16 cellular contexts compared by ENCODE assay signal in genomic region chr12:3295648-3296408, GRCh38.
DNase-seq lines count a peak whose midpoint lies in the region; ATAC-seq and TF ChIP-seq lines count a peak whose summit lies in the region.
"Had no signal": no experiment of that assay in that cellular context is flagged by ENCODE, and none has a peak within 500 bp of the region (broad histone marks: within the 10 kb centered on the region; RNA-seq: fewer than 3 reads in every experiment).

No MANE protein-coding gene starts in this region.

- peak overlapping the region; percentile 19 for H2AK5ac ChIP-seq in neuronal stem cell (ENCODE audit: low read depth, low read length)

- no peak overlapping the region for H3K23ac ChIP-seq in neuronal stem cell (ENCODE audit: low read depth, low read length, poor library complexity)

- H3K27me3 ChIP-seq in WERI-Rb-1 (ENCODE audit: insufficient read depth, low read depth, severe bottlenecking) (no peaks in the 10 kb centered on the region), neuronal stem cell (ENCODE audit: control insufficient read depth in 3 of 3, insufficient read depth in 3 of 3, low read depth in 1 of 3, low read length in 3 of 3) (peaks cover 0 to 36% (median 2%) of the 10 kb centered on the region in 3 experiments)
- H3K27me3 ChIP-seq: thyroid gland had no signal

- peak; percentile 53 for DNase-seq in AG20443 (ENCODE audit: low spot score)
- DNase-seq in WERI-Rb-1: peak; percentile 61
- DNase-seq in fibroblast of the aortic adventitia (ENCODE audit: low read depth): peak; percentile 82
- no peak for DNase-seq in neuronal stem cell (ENCODE audit: low spot score)
- no peak for DNase-seq in KG1 (lab: John Stamatoyannopoulos, UW)
- no peak for DNase-seq in stimulated activated CD4-positive, alpha-beta T cell treated with anti-CD3 and anti-CD28 coated beads, Interleukin-15, amount 100 ng/mL, for 24 hours
- no peak for DNase-seq in activated CD4-positive, alpha-beta T cell treated with anti-CD3 and anti-CD28 coated beads, Interleukin-2, amount 50 U/mL, for 1 hour
- DNase-seq: activated naive CD4-positive, alpha-beta T cell treated with Interleukin-2 at 50 U/mL for 16 hours; NCI-H2081 treated with DMSO at 0.1 percent for 48 hours; NCI-H748 treated with DMSO at 0.1 percent for 48 hours; RPMI8226; T-cell had no signal

- no peak overlapping the region for H2BK15ac ChIP-seq in neuronal stem cell (ENCODE audit: low read length)

- H3K4me3 ChIP-seq in WERI-Rb-1 (ENCODE audit: low read depth, low read length) (no peak overlapping the region), fibroblast of the aortic adventitia (ENCODE audit: low read depth, low read length) (no peak overlapping the region), neuronal stem cell (ENCODE audit: low read length in 2 of 2) (no peak overlapping the region)
- H3K4me3 ChIP-seq: cardiac muscle cell, thyroid gland had no signal

- H3K18ac ChIP-seq in neuronal stem cell (ENCODE audit: low read length): peak overlapping the region; percentile 44

- H2AFZ ChIP-seq in neuronal stem cell (ENCODE audit: low read length): no peak overlapping the region
- H2AFZ ChIP-seq: parathyroid adenoma had no signal

- peak overlapping the region; percentile 49 for H3K27ac ChIP-seq in WERI-Rb-1
- H3K27ac ChIP-seq in neuronal stem cell (replicated peaks; ENCODE audit: low read length): no peak overlapping the region
- H3K27ac ChIP-seq: cardiac muscle cell, parathyroid adenoma, thyroid gland had no signal

- peak overlapping the region; percentile 31 for H2BK12ac ChIP-seq in neuronal stem cell (ENCODE audit: low read length)

- no peak overlapping the region for H3K4ac ChIP-seq in neuronal stem cell (ENCODE audit: low read length)

- H4K91ac ChIP-seq in neuronal stem cell (ENCODE audit: low read depth, low read length, poor library complexity): no peak overlapping the region

- no peaks in the 10 kb centered on the region for H3K9me3 ChIP-seq in WERI-Rb-1 (ENCODE audit: severe bottlenecking)
- no peaks in the 10 kb centered on the region for H3K9me3 ChIP-seq in neuronal stem cell (replicated peaks in 1 of 2; ENCODE audit: control insufficient read depth in 2 of 2, insufficient read depth in 1 of 2, low read depth in 1 of 2, low read length in 2 of 2)
- H3K9me3 ChIP-seq: thyroid gland had no signal

- H3K14ac ChIP-seq in neuronal stem cell (ENCODE audit: low read length): no peak overlapping the region

- H4K8ac ChIP-seq in neuronal stem cell (ENCODE audit: low read depth, low read length): no peak overlapping the region

- H3K4me1 ChIP-seq in neuronal stem cell (ENCODE audit: control insufficient read depth in 2 of 2, insufficient read depth in 1 of 2, low read depth in 1 of 2, low read length in 2 of 2): peaks cover 7 to 11% of the 10 kb centered on the region in 2 donors

- peak overlapping the region; percentile 50 for H3K9ac ChIP-seq in neuronal stem cell (ENCODE audit: low read depth, low read length, poor library complexity)
- H3K9ac ChIP-seq: parathyroid adenoma had no signal

- no CpG with 5 or more reads among the region's 16 CpGs for WGBS in neuronal stem cell (ENCODE audit: extremely low coverage in 2 of 2, insufficient read length in 2 of 2, insufficient replicate concordance in 1 of 2), 2 donors

- H3K79me1 ChIP-seq in neuronal stem cell (ENCODE audit: low read depth, low read length): peaks cover 4% of the 10 kb centered on the region

- TF ChIP-seq CTCF in WERI-Rb-1 (IDR thresholded peaks at IDR 0.05; ENCODE audit: low read depth, low read length) (no peak), fibroblast of the aortic adventitia (IDR thresholded peaks at IDR 0.05; ENCODE audit: insufficient read depth, low read length) (no peak)

- H3K4me2 ChIP-seq in neuronal stem cell (ENCODE audit: insufficient read depth, low read length, poor library complexity, severe bottlenecking): no peak overlapping the region

- no peak for ATAC-seq in GM21447 (IDR thresholded peaks at IDR 0.05; ENCODE audit: unreplicated experiment)
- ATAC-seq: T-cell had no signal

- no peak overlapping the region for H2BK5ac ChIP-seq in neuronal stem cell (ENCODE audit: low read length)

- H2BK120ac ChIP-seq in neuronal stem cell (ENCODE audit: low read depth, low read length): no peak overlapping the region

- H3K36me3 ChIP-seq in WERI-Rb-1: peaks cover 11% of the 10 kb centered on the region
- no peaks in the 10 kb centered on the region for H3K36me3 ChIP-seq in neuronal stem cell (replicated peaks in 1 of 2; ENCODE audit: control insufficient read depth in 2 of 2, insufficient read depth in 2 of 2, low read length in 2 of 2)
- H3K36me3 ChIP-seq: cardiac muscle cell, thyroid gland had no signal

Comparison
In these comparisons a context has a peak if more than half of its experiments do, and no peak if none do; other contexts are left out.
1. DNase-seq: peak in AG20443 (single experiment), WERI-Rb-1 (single experiment) and fibroblast of the aortic adventitia (single experiment); none in neuronal stem cell (single experiment), KG1 (single experiment), stimulated activated CD4-positive, alpha-beta T cell treated with anti-CD3 and anti-CD28 coated beads, Interleukin-15, amount 100 ng/mL, for 24 hours (single experiment) and activated CD4-positive, alpha-beta T cell treated with anti-CD3 and anti-CD28 coated beads, Interleukin-2, amount 50 U/mL, for 1 hour (single experiment).